ENCODE assay signal across 9 cellular contexts in the genomic region with DNA sequence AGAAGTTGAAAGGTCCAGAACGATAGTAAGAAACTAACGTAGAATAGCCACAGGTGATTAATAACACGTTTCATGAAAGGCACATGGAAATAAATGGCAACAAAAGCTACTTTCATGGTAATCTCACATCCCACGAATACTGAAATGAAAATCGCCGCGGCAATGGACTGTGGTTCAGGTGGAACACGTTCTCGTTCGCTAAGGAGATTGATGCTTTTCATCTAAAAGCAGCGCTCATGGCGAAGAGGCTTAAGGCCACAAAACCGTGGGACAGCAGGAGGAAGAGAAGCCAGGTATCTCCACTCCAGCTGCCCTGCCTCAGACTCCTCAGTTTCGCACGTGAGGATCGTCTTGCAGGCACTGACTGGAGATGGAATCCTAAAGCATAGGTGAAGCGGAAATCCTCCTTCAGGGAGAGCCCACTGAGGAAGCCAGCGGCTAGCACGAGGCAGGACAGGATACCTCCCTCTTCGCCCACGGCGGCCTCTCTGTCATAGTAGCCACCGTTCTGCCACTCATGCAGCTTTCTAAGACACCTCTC. TPM values are rescaled to one million over a fixed set of nuclear protein-coding genes. Genes with fewer than 3 reads are reported as not detected.
DNase-seq lines count a peak whose midpoint lies in the region; ATAC-seq and TF ChIP-seq lines count a peak whose summit lies in the region.
"Had no signal": no experiment of that assay in that cellular context is flagged by ENCODE, and none has a peak within 500 bp of the region (broad histone marks: within the 10 kb centered on the region; RNA-seq: fewer than 3 reads in every experiment).

No MANE protein-coding gene starts in this region.

- TF ChIP-seq CTCF in Caco-2 (IDR thresholded peaks at IDR 0.05; ENCODE audit: insufficient read depth in 1 of 2, low read depth in 1 of 2, low read length in 1 of 2, severe bottlenecking in 1 of 2, unreplicated experiment in 1 of 2) (no peak), VCaP (conservative IDR thresholded peaks at IDR 0.05) (no peak), fibroblast of pulmonary artery (IDR thresholded peaks at IDR 0.05; ENCODE audit: low read length, missing control alignments) (no peak), OCI-LY7 (conservative IDR thresholded peaks at IDR 0.05; ENCODE audit: low read length) (no peak)

- CTCF ChIA-PET in Caco-2 (lab: Charles Lee) (interaction anchor here (0.9 to 1.1 kb wide), 2 partner anchors 12 to 117 kb away, joined by 3 read pairs; no protein-coding TSS in a partner anchor), OCI-LY7 (lab: Charles Lee; ENCODE audit: unreplicated experiment) (no interaction called here)

- H3K9me3 ChIP-seq in Caco-2 (no peaks in the 10 kb centered on the region), trophoblast cell (ENCODE audit: insufficient read depth, low read depth, low read length) (no peaks in the 10 kb centered on the region), OCI-LY7 (ENCODE audit: low read length) (no peaks in the 10 kb centered on the region)

- H3K4me3 ChIP-seq in Caco-2 (ENCODE audit: low read depth, low read length) (peak overlapping the region; percentile 64), fibroblast of pulmonary artery (replicated peaks; ENCODE audit: low read depth, low read length) (peak overlapping the region; percentile 82), trophoblast cell (ENCODE audit: low read depth, low read length) (peak overlapping the region; percentile 84), OCI-LY7 (ENCODE audit: low read depth, low read length, poor library complexity, severe bottlenecking) (no peak overlapping the region)

- peaks cover 9% of the 10 kb centered on the region for H3K79me1 ChIP-seq in trophoblast cell (ENCODE audit: low read length)

- intact Hi-C loops in Caco-2 (cut with micrococcal nuclease; ENCODE audit: unreplicated experiment) (loop anchor here (5.0 kb wide), 1 partner anchor 150 kb away; no protein-coding TSS in a partner anchor), OCI-LY7 (cut with micrococcal nuclease; ENCODE audit: unreplicated experiment) (no loop called here)

- peak overlapping the region; percentile 14 for H2AFZ ChIP-seq in trophoblast cell (ENCODE audit: insufficient read depth, low read length, poor library complexity)
- H2AFZ ChIP-seq in OCI-LY7 (ENCODE audit: low read length) = no peak overlapping the region

- H3K18ac ChIP-seq in trophoblast cell (ENCODE audit: low read length) = no peak overlapping the region

- H2AK5ac ChIP-seq in trophoblast cell (ENCODE audit: low read length) = no peak overlapping the region

- H2BK120ac ChIP-seq in trophoblast cell (ENCODE audit: insufficient read depth, low read length, poor library complexity) = peak overlapping the region; percentile 40

- DNase-seq in Caco-2 = no peak
- peak; percentile 23 for DNase-seq in HS-27A (ENCODE audit: low read depth)
- no peak for DNase-seq in fibroblast of pulmonary artery (ENCODE audit: low read depth)
- DNase-seq in trophoblast cell = no peak
- no peak for DNase-seq in NCI-H2196 treated with DMSO at 0.1 percent for 48 hours (lab: John Stamatoyannopoulos, UW; ENCODE audit: unreplicated experiment)
- DNase-seq in OCI-LY7 (ENCODE audit: low spot score) = no peak

- no peak overlapping the region for H3K4ac ChIP-seq in trophoblast cell (ENCODE audit: low read depth, low read length)

- H2BK5ac ChIP-seq in trophoblast cell (ENCODE audit: low read depth, low read length, poor library complexity) = peak overlapping the region; percentile 47

- no CpG with 5 or more reads among the region's 23 CpGs for WGBS in trophoblast cell (ENCODE audit: extremely low coverage, insufficient coverage, insufficient read length)

- H3K4me1 ChIP-seq in Caco-2 (no peaks in the 10 kb centered on the region), trophoblast cell (ENCODE audit: control insufficient read depth in 1 of 2, insufficient read depth in 2 of 2, low read length in 2 of 2) (peaks cover 5 to 7% of the 10 kb centered on the region in 2 experiments), OCI-LY7 (ENCODE audit: insufficient read depth, low read length, poor library complexity, severe bottlenecking) (no peaks in the 10 kb centered on the region)

- H3K4me2 ChIP-seq in trophoblast cell (ENCODE audit: low read length) (peak overlapping the region; percentile 93), OCI-LY7 (ENCODE audit: low read length) (no peak overlapping the region)

- H4K12ac ChIP-seq in trophoblast cell (ENCODE audit: low read depth, low read length) = peak overlapping the region; percentile 73

- H3K23ac ChIP-seq in trophoblast cell (ENCODE audit: low read length) = no peak overlapping the region

- H3K27ac ChIP-seq in VCaP = peak overlapping the region; percentile 94
- H3K27ac ChIP-seq in trophoblast cell (ENCODE audit: low read depth, low read length) = peak overlapping the region; percentile 37
- H3K27ac ChIP-seq in OCI-LY7 (ENCODE audit: low read depth, low read length, poor library complexity, severe bottlenecking) = no peak overlapping the region

- H4K20me1 ChIP-seq in OCI-LY7 (ENCODE audit: insufficient read depth, low read length) = no peaks in the 10 kb centered on the region

- H3K36me3 ChIP-seq in Caco-2 (ENCODE audit: control insufficient read depth, insufficient read depth, low read length) = no peaks in the 10 kb centered on the region
- no peaks in the 10 kb centered on the region for H3K36me3 ChIP-seq in trophoblast cell (ENCODE audit: control insufficient read depth in 1 of 2, insufficient read depth in 2 of 2, low read length in 2 of 2)
- no peaks in the 10 kb centered on the region for H3K36me3 ChIP-seq in OCI-LY7 (ENCODE audit: insufficient read depth, low read length)

- no peaks in the 10 kb centered on the region for H3K36me3 Mint-ChIP-seq in Caco-2 (ENCODE audit: insufficient read depth, unreplicated experiment)

- H2BK12ac ChIP-seq in trophoblast cell (ENCODE audit: low read length) = no peak overlapping the region

- peak overlapping the region; percentile 92 for H3K4me3 Mint-ChIP-seq in Caco-2 (ENCODE audit: unreplicated experiment)

- BruUV-seq in Caco-2 (replicated peaks; lab: Mats Ljungman, UMichigan) (TSS peak; percentile 58), OCI-LY7 (replicated peaks; lab: Mats Ljungman, UMichigan) (no TSS peak)

- no peaks in the 10 kb centered on the region for H3K9me2 ChIP-seq in OCI-LY7 (ENCODE audit: insufficient read depth, low read length)

- peak overlapping the region; percentile 65 for H3K14ac ChIP-seq in trophoblast cell (ENCODE audit: low read length)

- POLR2A ChIA-PET in Caco-2 (lab: Charles Lee) = no interaction called here
- POLR2A ChIA-PET in OCI-LY7 (lab: Charles Lee) = no interaction called here

- peak; percentile 19 for ATAC-seq in GM19455 (IDR thresholded peaks at IDR 0.05; ENCODE audit: unreplicated experiment)

- H4K91ac ChIP-seq in trophoblast cell (ENCODE audit: low read depth, low read length) = peak overlapping the region; percentile 41

- H4K8ac ChIP-seq in trophoblast cell (ENCODE audit: low read depth, low read length) = peak overlapping the region; percentile 81

- H3K9ac ChIP-seq in trophoblast cell (ENCODE audit: low read length) = peak overlapping the region; percentile 69

- H3K27me3 Mint-ChIP-seq in Caco-2 (ENCODE audit: insufficient read depth, unreplicated experiment) = peaks cover 12% of the 10 kb centered on the region

- peak overlapping the region; percentile 64 for H3K27ac Mint-ChIP-seq in Caco-2 (ENCODE audit: unreplicated experiment)

- H3K27me3 ChIP-seq in Caco-2 (replicated peaks; ENCODE audit: control insufficient read depth, insufficient read depth, low read length) = no peaks in the 10 kb centered on the region
- no peaks in the 10 kb centered on the region for H3K27me3 ChIP-seq in trophoblast cell (ENCODE audit: insufficient read depth, low read length)

- peaks cover 9% of the 10 kb centered on the region for H3K4me1 Mint-ChIP-seq in Caco-2 (ENCODE audit: low read depth, unreplicated experiment)

- H3K79me2 ChIP-seq in trophoblast cell (ENCODE audit: control insufficient read depth, insufficient read depth, low read length, poor library complexity) = no peaks in the 10 kb centered on the region
- no peaks in the 10 kb centered on the region for H3K79me2 ChIP-seq in OCI-LY7 (ENCODE audit: insufficient read depth, low read depth, low read length)

- no peaks in the 10 kb centered on the region for H3K9me3 Mint-ChIP-seq in Caco-2 (ENCODE audit: unreplicated experiment)

RNA-seq across cellular contexts. Expression of a gene that starts 0.7 kb away (rescaled TPM):
- total RNA-seq in Caco-2 (2022) (11.3 and 12.4 TPM in 2 replicates), OCI-LY7 (2022) (not detected in 2 replicates)
- 5.3 and 6.3 TPM in 2 replicates for polyA plus RNA-seq in trophoblast cell (2013)
- total RNA-seq in OCI-LY7 (2014; rRNA removed; shearing (Covaris generic)) = not detected in 2 replicates

RNA-seq across cellular contexts. Expression of a gene that starts 21.1 kb away (rescaled TPM):
- total RNA-seq in Caco-2 (2022) (not detected in 2 replicates), OCI-LY7 (2022) (not detected in 2 replicates)
- not detected in 2 replicates for polyA plus RNA-seq in trophoblast cell (2013)
- not detected in 2 replicates for total RNA-seq in OCI-LY7 (2014; rRNA removed; shearing (Covaris generic))
- total RNA-seq: T-helper 1 cell treated with Interleukin-12 subunit alpha and Interleukin-12 subunit beta and Interleukin-4 antibody, amounts not matched to agents 30 ng/mL and 1 ng/mL, for 36 hours had no signal

Comparison
In these comparisons a context has a peak if more than half of its experiments do, and no peak if none do; other contexts are left out.
1. RNA of a gene that starts 0.7 kb away (total RNA-seq): 11.3 to 12.4 TPM in Caco-2; not detected in OCI-LY7; every median in the first group is over 10 times any median in the second.